Comparison of ENCODE assay signal across 1 cellular context in the genomic region with DNA sequence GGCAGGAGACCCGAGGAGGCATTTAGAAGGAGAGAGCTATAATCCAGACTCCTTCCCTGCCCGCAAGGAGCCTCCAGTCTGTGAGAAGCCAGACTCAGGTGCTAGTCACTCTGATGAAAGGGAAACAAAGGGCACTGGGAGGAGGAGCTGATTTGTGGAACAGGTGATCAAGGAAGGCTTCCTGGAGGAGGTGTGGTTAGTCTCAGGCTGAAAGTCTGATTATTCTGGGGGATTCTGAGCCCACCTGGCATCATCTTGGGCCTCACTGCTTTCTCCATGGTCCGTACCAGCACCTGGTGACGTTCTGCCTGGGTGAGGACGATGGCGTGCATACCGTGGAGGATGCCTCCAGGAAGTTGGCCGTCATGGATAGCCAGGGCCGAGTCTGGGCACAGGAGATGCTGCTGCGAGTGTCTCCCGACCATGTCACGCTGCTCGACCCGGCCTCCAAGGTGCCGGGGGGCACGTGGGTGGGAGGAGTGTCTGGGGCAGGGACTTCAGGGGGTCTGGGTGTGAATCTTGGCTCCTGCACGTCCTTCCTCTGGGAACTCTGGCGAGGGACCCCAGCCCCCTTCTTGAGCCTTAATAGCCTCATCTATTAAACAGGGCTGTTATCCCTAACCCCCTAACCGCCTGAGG.
TF ChIP-seq lines count a peak whose summit lies in the region.

No MANE protein-coding gene starts in this region.

TF ChIP-seq in H1, 55 proteins besides CTCF, POLR2A, EP300 and RAD21:
- TF ChIP-seq JUN (IDR thresholded peaks at IDR 0.05; ENCODE audit: low read depth, low read length) (no peak), SIN3A (conservative IDR thresholded peaks at IDR 0.05 in 1 of 2, IDR thresholded peaks at IDR 0.05 in 1 of 2; ENCODE audit: low read depth in 1 of 2, low read length in 2 of 2) (no peak), TBP (IDR thresholded peaks at IDR 0.05; ENCODE audit: low read depth, low read length) (no peak), NRF1 (IDR thresholded peaks at IDR 0.05; ENCODE audit: low read depth, low read length) (no peak), BRCA1 (IDR thresholded peaks at IDR 0.05; ENCODE audit: low read depth, low read length) (no peak), SRF (IDR thresholded peaks at IDR 0.05; ENCODE audit: low read depth, low read length) (no peak), CHD1 (IDR thresholded peaks at IDR 0.05; ENCODE audit: low read depth, low read length) (no peak)
- TF ChIP-seq, protein P1, sequence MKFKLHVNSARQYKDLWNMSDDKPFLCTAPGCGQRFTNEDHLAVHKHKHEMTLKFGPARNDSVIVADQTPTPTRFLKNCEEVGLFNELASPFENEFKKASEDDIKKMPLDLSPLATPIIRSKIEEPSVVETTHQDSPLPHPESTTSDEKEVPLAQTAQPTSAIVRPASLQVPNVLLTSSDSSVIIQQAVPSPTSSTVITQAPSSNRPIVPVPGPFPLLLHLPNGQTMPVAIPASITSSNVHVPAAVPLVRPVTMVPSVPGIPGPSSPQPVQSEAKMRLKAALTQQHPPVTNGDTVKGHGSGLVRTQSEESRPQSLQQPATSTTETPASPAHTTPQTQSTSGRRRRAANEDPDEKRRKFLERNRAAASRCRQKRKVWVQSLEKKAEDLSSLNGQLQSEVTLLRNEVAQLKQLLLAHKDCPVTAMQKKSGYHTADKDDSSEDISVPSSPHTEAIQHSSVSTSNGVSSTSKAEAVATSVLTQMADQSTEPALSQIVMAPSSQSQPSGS (IDR thresholded peaks at IDR 0.05; ENCODE audit: low read length), result no peak
